ENCODE assay signal across 15 cellular contexts in genomic region chr2:195009202-195009601, GRCh38.
A peak's percentile ranks its signal among the peaks of the same experiment; 100 is the strongest.
DNase-seq lines count a peak whose midpoint lies in the region; ATAC-seq, FAIRE-seq and TF ChIP-seq lines count a peak whose summit lies in the region.
"Had no signal": no experiment of that assay in that cellular context is flagged by ENCODE, and none has a peak within 500 bp of the region (broad histone marks: within the 10 kb centered on the region; RNA-seq: fewer than 3 reads in every experiment).

No MANE protein-coding gene starts in this region.

- no peaks in the 10 kb centered on the region for H3K79me2 ChIP-seq in DND-41 (ENCODE audit: insufficient read depth, low read length)
- no peaks in the 10 kb centered on the region for H3K79me2 ChIP-seq in KMS-11 (ENCODE audit: insufficient read depth, low read depth)
- H3K79me2 ChIP-seq in K562 (ENCODE audit: control insufficient read depth, insufficient read depth, low read length), result no peaks in the 10 kb centered on the region

- no peak overlapping the region for H3K4me3 ChIP-seq in DND-41 (ENCODE audit: low read depth in 1 of 2, low read length in 2 of 2)
- no peak overlapping the region for H3K4me3 ChIP-seq in KMS-11 (IDR thresholded peaks at IDR 0.05; ENCODE audit: insufficient read depth, low read depth, low read length)
- H3K4me3 ChIP-seq in K562, result no peak overlapping the region
- H3K4me3 ChIP-seq: GM12878, mucosa of descending colon, tibial artery had no signal

- intact Hi-C loops in K562 (cut with micrococcal nuclease), result no loop called here

- POLR2A ChIA-PET in K562 (lab: Yijun Ruan, JAX), result no interaction called here

- 0% methylated on average over 7 of the region's 8 CpGs for WGBS in K562 (ENCODE audit: insufficient coverage, low coverage, missing lambda C conversion rate)

- no peaks in the 10 kb centered on the region for H3K36me3 ChIP-seq in DND-41 (ENCODE audit: insufficient read depth, low read length)
- no peaks in the 10 kb centered on the region for H3K36me3 ChIP-seq in KMS-11 (ENCODE audit: insufficient read depth)
- H3K36me3 ChIP-seq in K562 (ENCODE audit: control insufficient read depth, insufficient read depth, low read length), result no peaks in the 10 kb centered on the region
- H3K36me3 ChIP-seq: tibial artery had no signal

- H3K9me3 ChIP-seq in DND-41 (ENCODE audit: insufficient read depth, low read length, severe bottlenecking) (no peaks in the 10 kb centered on the region), K562 (replicated peaks; ENCODE audit: control insufficient read depth, insufficient read depth, low read depth, low read length) (no peaks in the 10 kb centered on the region)
- H3K9me3 ChIP-seq: mucosa of descending colon, tibial artery had no signal

- FAIRE-seq in K562 (lab: Jason Lieb, UNC), result no peak
- FAIRE-seq: GM12878 had no signal

- no peak for TF ChIP-seq EP300 in K562 (IDR thresholded peaks at IDR 0.05; ENCODE audit: low read length)

- H3K4me2 ChIP-seq in DND-41 (ENCODE audit: insufficient read depth, low read length) (no peak overlapping the region), KMS-11 (no peak overlapping the region), K562 (ENCODE audit: insufficient read depth, low read length) (no peak overlapping the region)

- no TSS peak for BruUV-seq in K562 (replicated peaks; lab: Mats Ljungman, UMichigan)

- in situ Hi-C loops in K562 (cut with MboI), result no loop called here
- in situ Hi-C loops in GM13976 (cut with MboI; ENCODE audit: low sequenced_read_pairs, unreplicated experiment), result no loop called here

- H3K9me1 ChIP-seq in K562 (ENCODE audit: control insufficient read depth, insufficient read depth, low read length), result no peaks in the 10 kb centered on the region

- H2AFZ ChIP-seq in DND-41 (ENCODE audit: low read depth, low read length) (peak overlapping the region; percentile 34; the same call in 1 of the 2 replicates), KMS-11 (ENCODE audit: low read depth) (peak overlapping the region; percentile 20; the same call in 1 of the 2 replicates), K562 (ENCODE audit: low read depth, low read length) (0 out of 2 replicates have a peak overlapping the region, but pooled peaks have one; percentile 51)

- no peak for TF ChIP-seq RAD21 in K562 (CRISPR knock-in tag; conservative IDR thresholded peaks at IDR 0.05 in 1 of 2, IDR thresholded peaks at IDR 0.05 in 1 of 2)

- H3K27me3 ChIP-seq in DND-41 (ENCODE audit: insufficient read depth, low read length, poor library complexity) (no peaks in the 10 kb centered on the region), KMS-11 (ENCODE audit: insufficient read depth, low read depth) (no peaks in the 10 kb centered on the region), K562 (ENCODE audit: control insufficient read depth in 2 of 2, insufficient read depth in 2 of 2, low read length in 2 of 2) (no peaks in the 10 kb centered on the region)
- H3K27me3 ChIP-seq: tibial artery had no signal

- no peaks in the 10 kb centered on the region for H4K20me1 ChIP-seq in DND-41 (ENCODE audit: insufficient read depth, low read length)
- H4K20me1 ChIP-seq in KMS-11 (ENCODE audit: insufficient read depth), result no peaks in the 10 kb centered on the region
- no peaks in the 10 kb centered on the region for H4K20me1 ChIP-seq in K562 (replicated peaks; ENCODE audit: control insufficient read depth, insufficient read depth, low read length)

- DNase-seq in DND-41, result no peak
- DNase-seq in K562 (ENCODE audit: extremely low read depth in 1 of 4, low spot score in 3 of 4), result no peak
- peak; percentile 30 for DNase-seq in occipital lobe (lab: John Stamatoyannopoulos, UW)
- DNase-seq in GM20000 (ENCODE audit: low spot score), result no peak
- DNase-seq in GM13976 (ENCODE audit: low spot score), result no peak
- no peak for DNase-seq in NCI-H1105 treated with DMSO at 0.1 percent for 48 hours (lab: John Stamatoyannopoulos, UW)
- DNase-seq: activated CD4-positive, alpha-beta memory T cell treated with anti-CD3 and anti-CD28 coated beads, Interleukin-2, amount 10 ng/mL, durations not matched to agents 7 days and 5 days; aorta; cortex of kidney; mucosa of descending colon; NCI-H2029 treated with DMSO at 0.1 percent for 48 hours; tibial artery had no signal

- TF ChIP-seq CTCF in DND-41 (IDR thresholded peaks at IDR 0.05; ENCODE audit: borderline replicate concordance, extremely low read depth, low read length, poor library complexity, severe bottlenecking) (no peak), KMS-11 (conservative IDR thresholded peaks at IDR 0.05; ENCODE audit: low read depth, low read length) (no peak), K562 (IDR thresholded peaks at IDR 0.05 in 2 of 3, conservative IDR thresholded peaks at IDR 0.05 in 1 of 3; ENCODE audit: insufficient read depth in 2 of 3, low read depth in 1 of 3, low read length in 3 of 3) (no peak), GM20000 (IDR thresholded peaks at IDR 0.05; ENCODE audit: extremely low read depth, missing control alignments) (no peak), GM13976 (IDR thresholded peaks at IDR 0.05; ENCODE audit: borderline replicate concordance, control extremely low read depth, extremely low read depth, insufficient read depth, missing control alignments) (no peak)

- TF ChIP-seq POLR2A in K562 (conservative IDR thresholded peaks at IDR 0.05), result no peak

- CTCF ChIA-PET in K562 (lab: Yijun Ruan, JAX; ENCODE audit: low intra/inter-chr PET ratio), result no interaction called here

- ATAC-seq in DND-41 (ENCODE audit: insufficient read depth, low read depth) (no peak), K562 (no peak), HG02981 (IDR thresholded peaks at IDR 0.05; ENCODE audit: unreplicated experiment) (no peak)
- ATAC-seq: GM12878, mucosa of descending colon had no signal

- H3K9ac ChIP-seq in DND-41 (ENCODE audit: low read depth, low read length) (no peak overlapping the region), KMS-11 (no peak overlapping the region), K562 (ENCODE audit: insufficient read depth in 1 of 2, low read depth in 2 of 2, low read length in 2 of 2) (no peak overlapping the region)

- H3K27ac ChIP-seq in DND-41 (ENCODE audit: low read length), result no peak overlapping the region
- H3K27ac ChIP-seq in KMS-11, result no peak overlapping the region
- H3K27ac ChIP-seq in K562 (ENCODE audit: extremely low read depth, low read depth, low read length), result no peak overlapping the region
- H3K27ac ChIP-seq: tibial artery had no signal

- H3K4me1 ChIP-seq in DND-41 (ENCODE audit: insufficient read depth, low read length) (no peaks in the 10 kb centered on the region), KMS-11 (ENCODE audit: low read depth, poor library complexity, severe bottlenecking) (no peaks in the 10 kb centered on the region), K562 (replicated peaks in 1 of 2; ENCODE audit: control insufficient read depth in 2 of 2, insufficient read depth in 2 of 2, low read length in 2 of 2) (no peaks in the 10 kb centered on the region)
- H3K4me1 ChIP-seq: tibial artery had no signal

TF ChIP-seq in K562, 482 proteins besides CTCF, POLR2A, EP300 and RAD21:
- TF ChIP-seq ZKSCAN8 (CRISPR knock-in tag; IDR thresholded peaks at IDR 0.05) (no peak), ILF3 (IDR thresholded peaks at IDR 0.05; ENCODE audit: borderline replicate concordance) (no peak), ARNT (IDR thresholded peaks at IDR 0.05) (no peak), KDM4B (IDR thresholded peaks at IDR 0.05; ENCODE audit: borderline replicate concordance in 2 of 2, low read depth in 1 of 2) (no peak), EZH2 (IDR thresholded peaks at IDR 0.05; ENCODE audit: borderline replicate concordance, low read depth, low read length) (no peak), ZNF239 (CRISPR knock-in tag; IDR thresholded peaks at IDR 0.05) (no peak), ZBTB34 (CRISPR knock-in tag; IDR thresholded peaks at IDR 0.05) (no peak), TAF9B (IDR thresholded peaks at IDR 0.05; ENCODE audit: partially characterized antibody) (no peak), SP2 (IDR thresholded peaks at IDR 0.05; ENCODE audit: extremely low read depth, low read depth, low read length, poor library complexity, severe bottlenecking) (no peak), ARHGAP35 (IDR thresholded peaks at IDR 0.05; ENCODE audit: partially characterized antibody) (no peak), ZNF184 (CRISPR knock-in tag; IDR thresholded peaks at IDR 0.05) (no peak)
- TF ChIP-seq, protein P1, sequence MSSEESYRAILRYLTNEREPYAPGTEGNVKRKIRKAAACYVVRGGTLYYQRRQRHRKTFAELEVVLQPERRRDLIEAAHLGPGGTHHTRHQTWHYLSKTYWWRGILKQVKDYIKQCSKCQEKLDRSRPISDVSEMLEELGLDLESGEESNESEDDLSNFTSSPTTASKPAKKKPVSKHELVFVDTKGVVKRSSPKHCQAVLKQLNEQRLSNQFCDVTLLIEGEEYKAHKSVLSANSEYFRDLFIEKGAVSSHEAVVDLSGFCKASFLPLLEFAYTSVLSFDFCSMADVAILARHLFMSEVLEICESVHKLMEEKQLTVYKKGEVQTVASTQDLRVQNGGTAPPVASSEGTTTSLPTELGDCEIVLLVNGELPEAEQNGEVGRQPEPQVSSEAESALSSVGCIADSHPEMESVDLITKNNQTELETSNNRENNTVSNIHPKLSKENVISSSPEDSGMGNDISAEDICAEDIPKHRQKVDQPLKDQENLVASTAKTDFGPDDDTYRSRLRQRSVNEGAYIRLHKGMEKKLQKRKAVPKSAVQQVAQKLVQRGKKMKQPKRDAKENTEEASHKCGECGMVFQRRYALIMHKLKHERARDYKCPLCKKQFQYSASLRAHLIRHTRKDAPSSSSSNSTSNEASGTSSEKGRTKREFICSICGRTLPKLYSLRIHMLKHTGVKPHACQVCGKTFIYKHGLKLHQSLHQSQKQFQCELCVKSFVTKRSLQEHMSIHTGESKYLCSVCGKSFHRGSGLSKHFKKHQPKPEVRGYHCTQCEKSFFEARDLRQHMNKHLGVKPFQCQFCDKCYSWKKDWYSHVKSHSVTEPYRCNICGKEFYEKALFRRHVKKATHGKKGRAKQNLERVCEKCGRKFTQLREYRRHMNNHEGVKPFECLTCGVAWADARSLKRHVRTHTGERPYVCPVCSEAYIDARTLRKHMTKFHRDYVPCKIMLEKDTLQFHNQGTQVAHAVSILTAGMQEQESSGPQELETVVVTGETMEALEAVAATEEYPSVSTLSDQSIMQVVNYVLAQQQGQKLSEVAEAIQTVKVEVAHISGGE (CRISPR knock-in tag; IDR thresholded peaks at IDR 0.05), result no peak
